ENCODE assay signal across 22 cellular contexts in the genomic region with DNA sequence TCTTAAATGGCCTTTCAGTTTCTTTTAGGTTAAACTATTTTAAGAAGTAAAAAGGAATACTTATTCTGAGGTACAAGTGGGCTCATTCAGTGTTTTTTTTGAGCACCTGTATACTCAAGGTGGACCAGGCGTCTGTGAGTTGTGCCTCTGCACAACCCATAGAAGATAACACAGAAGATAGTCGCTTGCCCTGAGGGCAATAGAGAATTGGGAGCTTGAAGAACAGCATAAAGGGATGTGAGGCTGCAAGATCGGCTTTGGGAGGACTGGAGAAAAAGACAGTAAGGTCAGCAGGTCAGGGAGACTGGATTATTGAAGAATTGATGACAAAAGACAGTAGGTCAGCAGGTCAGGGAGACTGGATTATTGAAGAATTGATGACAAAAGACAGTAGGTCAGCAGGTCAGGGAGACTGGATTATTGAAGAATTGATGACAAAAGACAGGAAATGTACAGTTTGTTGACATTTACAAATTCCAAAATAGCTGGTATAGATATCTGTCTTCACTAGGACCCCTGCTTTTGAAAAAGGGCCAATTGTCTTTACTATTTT. TPM values are rescaled to one million over a fixed set of nuclear protein-coding genes. Genes with fewer than 3 reads are reported as not detected.
A peak's percentile ranks its signal among the peaks of the same experiment; 100 is the strongest.
DNase-seq lines count a peak whose midpoint lies in the region; ATAC-seq and TF ChIP-seq lines count a peak whose summit lies in the region.
"Had no signal": no experiment of that assay in that cellular context is flagged by ENCODE, and none has a peak within 500 bp of the region (broad histone marks: within the 10 kb centered on the region; RNA-seq: fewer than 3 reads in every experiment).

No MANE protein-coding gene starts in this region.

- TF ChIP-seq CTCF in esophagus muscularis mucosa (IDR thresholded peaks at IDR 0.05) = no peak

- H3K4ac ChIP-seq in mesendoderm (ENCODE audit: low read depth, low read length) = no peak overlapping the region

- H3K23ac ChIP-seq in mesendoderm (ENCODE audit: low read length) = no peak overlapping the region

- TF ChIP-seq POLR2A in esophagus muscularis mucosa (IDR thresholded peaks at IDR 0.05; ENCODE audit: low read depth) = no peak

- H3K4me3 ChIP-seq in mesendoderm (ENCODE audit: low read length) = no peak overlapping the region
- no peak overlapping the region for H3K4me3 ChIP-seq in esophagus muscularis mucosa
- H3K4me3 ChIP-seq: lower lobe of right lung, upper lobe of right lung had no signal

- H4K8ac ChIP-seq in mesendoderm (ENCODE audit: low read depth, low read length) = no peak overlapping the region

- H3K79me2 ChIP-seq in mesendoderm (ENCODE audit: control insufficient read depth, insufficient read depth, low read length) = no peaks in the 10 kb centered on the region

- no peak for TF ChIP-seq EP300 in esophagus muscularis mucosa (IDR thresholded peaks at IDR 0.05)

- H3K79me1 ChIP-seq in mesendoderm (ENCODE audit: low read length) = no peaks in the 10 kb centered on the region

- H3K4me1 ChIP-seq in mesendoderm (ENCODE audit: control insufficient read depth, low read depth, low read length) = peaks cover 4% of the 10 kb centered on the region
- H3K4me1 ChIP-seq in esophagus muscularis mucosa = peaks cover 0 to 40% (median 16%) of the 10 kb centered on the region in 4 donors
- H3K4me1 ChIP-seq: lower lobe of right lung had no signal

- H3K4me2 ChIP-seq in mesendoderm (ENCODE audit: low read length) = no peak overlapping the region

- no CpG with 5 or more reads among the region's 3 CpGs for WGBS in mesendoderm (ENCODE audit: extremely low coverage, insufficient coverage, low lambda C conversion rate)
- WGBS in esophagus muscularis mucosa = 92% methylated on average over 3 of the region's 3 CpGs

- H3K36me3 ChIP-seq in mesendoderm (ENCODE audit: control insufficient read depth, insufficient read depth, low read length) (no peaks in the 10 kb centered on the region), esophagus muscularis mucosa (no peaks in the 10 kb centered on the region)
- H3K36me3 ChIP-seq: lower lobe of right lung, upper lobe of right lung had no signal

- no peak overlapping the region for H2AK5ac ChIP-seq in mesendoderm (ENCODE audit: low read length)

- H3K27me3 ChIP-seq in mesendoderm (ENCODE audit: insufficient read depth, low read length, poor library complexity) (peaks cover 2% of the 10 kb centered on the region), esophagus muscularis mucosa (peaks cover 0 to 8% (median 0%) of the 10 kb centered on the region in 4 donors)

- H2BK15ac ChIP-seq in mesendoderm (replicated peaks; ENCODE audit: low read depth) = no peak overlapping the region

- DNase-seq in NCI-H1105 treated with DMSO at 0.1 percent for 48 hours (lab: John Stamatoyannopoulos, UW) (peak; percentile 43), NCI-H1105 (lab: John Stamatoyannopoulos, UW) (no peak), ELF-1 (ENCODE audit: low read depth, low spot score) (peak; percentile 75), caudate nucleus (lab: John Stamatoyannopoulos, UW) (no peak), mesendoderm (peak; percentile 28), esophagus muscularis mucosa (ENCODE audit: extremely low spot score) (no peak), CD1c-positive myeloid dendritic cell (ENCODE audit: extremely low spot score) (no peak)
- DNase-seq: activated CD4-positive, alpha-beta T cell treated with anti-CD3 and anti-CD28 coated beads for 48 hours; activated naive CD4-positive, alpha-beta T cell; activated T-cell treated with anti-CD3 and anti-CD28 coated beads, Interleukin-2, amount 50 U/mL, for 48 hours; AML-193; CD8-positive, alpha-beta memory T cell; Kasumi-1; kidney glomerular epithelial cell; lower lobe of right lung; NCI-H2081 treated with DMSO at 0.1 percent for 48 hours; NCI-H774; nucleus accumbens; OCI-M1; upper lobe of right lung had no signal

- no peak for ATAC-seq in GM21526 (IDR thresholded peaks at IDR 0.05; ENCODE audit: low FRiP score, unreplicated experiment)
- ATAC-seq: lower lobe of right lung, upper lobe of right lung had no signal

- H3K56ac ChIP-seq in mesendoderm (ENCODE audit: low read length) = no peak overlapping the region

- H3K9ac ChIP-seq in mesendoderm (ENCODE audit: low read length) = no peak overlapping the region

- no peak overlapping the region for H3K18ac ChIP-seq in mesendoderm (ENCODE audit: low read length)

- no peak overlapping the region for H2BK120ac ChIP-seq in mesendoderm (ENCODE audit: low read depth, low read length)

- no peaks in the 10 kb centered on the region for H3K9me3 ChIP-seq in esophagus muscularis mucosa
- H3K9me3 ChIP-seq: lower lobe of right lung, upper lobe of right lung had no signal

- H4K5ac ChIP-seq in mesendoderm (ENCODE audit: low read length) = no peak overlapping the region

- intact Hi-C loops in esophagus muscularis mucosa (cut with DNase I) = no loop called here

- H2BK5ac ChIP-seq in mesendoderm (ENCODE audit: low read length) = no peak overlapping the region

- H3K27ac ChIP-seq in caudate nucleus (ENCODE audit: low read depth, low read length) = peak overlapping the region; percentile 52
- H3K27ac ChIP-seq in mesendoderm (ENCODE audit: low read depth, low read length) = no peak overlapping the region
- H3K27ac ChIP-seq in esophagus muscularis mucosa (replicated peaks in 1 of 4) = no peak overlapping the region
- H3K27ac ChIP-seq: HL-60, lower lobe of right lung, upper lobe of right lung had no signal

RNA-seq across cellular contexts. Expression of a gene that starts 3.1 kb away (rescaled TPM):
- polyA plus RNA-seq in mesendoderm (2013, experiment 1 of 2) = 8.8 TPM
- polyA plus RNA-seq in mesendoderm (2013, experiment 2 of 2) = 8.6 TPM
- total RNA-seq in esophagus muscularis mucosa = 100 to 1,000 TPM; 104 to 116 (median 108) TPM
- total RNA-seq: CD8-positive, alpha-beta memory T cell had no signal
- polyA plus RNA-seq: CD8-positive, alpha-beta memory T cell had no signal

RNA-seq across cellular contexts. Expression of a gene that starts 54.4 kb away (rescaled TPM):
- polyA plus RNA-seq in mesendoderm (2013, experiment 1 of 2) = 129 TPM
- 138 TPM for polyA plus RNA-seq in mesendoderm (2013, experiment 2 of 2)
- total RNA-seq in esophagus muscularis mucosa = 10 to 100 TPM; 10.8 to 17.4 (median 12.4) TPM

Comparison
In these comparisons a context has a peak if more than half of its experiments do, and no peak if none do; other contexts are left out.
1. DNase-seq: peak in NCI-H1105 treated with DMSO at 0.1 percent for 48 hours (single experiment), ELF-1 (single experiment) and mesendoderm (single experiment); none in NCI-H1105 (single experiment), caudate nucleus (0 of 61), esophagus muscularis mucosa (single experiment) and CD1c-positive myeloid dendritic cell (single experiment).